ENCODE assay signal across 11 cellular contexts in genomic region chr1:21898326-21899155, GRCh38. TPM values are rescaled to one million over a fixed set of nuclear protein-coding genes. Genes with fewer than 3 reads are reported as not detected.
DNase-seq lines count a peak whose midpoint lies in the region; ATAC-seq and TF ChIP-seq lines count a peak whose summit lies in the region.
"Had no signal": no experiment of that assay in that cellular context is flagged by ENCODE, and none has a peak within 500 bp of the region (broad histone marks: within the 10 kb centered on the region; RNA-seq: fewer than 3 reads in every experiment).

No MANE protein-coding gene starts in this region.

- POLR2A ChIA-PET in HEK293 (lab: Yijun Ruan, JAX) = no interaction called here
- POLR2A ChIA-PET in T-cell (lab: Charles Lee) = no interaction called here

- H3K9me3 Mint-ChIP-seq in T-cell = no peaks in the 10 kb centered on the region
- no peaks in the 10 kb centered on the region for H3K9me3 Mint-ChIP-seq in stimulated activated naive CD8-positive, alpha-beta T cell treated with anti-CD3 and anti-CD28 coated beads, Interleukin-15, amount 100 ng/mL, for 72 hours
- H3K9me3 Mint-ChIP-seq: memory B cell had no signal

- DNase-seq in esophagus muscularis mucosa (ENCODE audit: extremely low spot score) (no peak), thoracic aorta (ENCODE audit: low spot score) (no peak), NOMO-1 (lab: John Stamatoyannopoulos, UW; ENCODE audit: unreplicated experiment in 2 of 2) (no peak), T-cell (no peak), GM19240 (ENCODE audit: insufficient read length, low spot score) (no peak)
- no peak for DNase-seq in stimulated activated naive CD8-positive, alpha-beta T cell treated with anti-CD3 and anti-CD28 coated beads, Interleukin-15, amount 100 ng/mL, for 72 hours
- DNase-seq: colonic mucosa, NCI-H187 treated with DMSO at 0.1 percent for 48 hours had no signal

- no peak overlapping the region for H3K9ac ChIP-seq in muscle layer of colon (ENCODE audit: low read length)

- no peak for TF ChIP-seq CTCF in HEK293 (tag by site-specific recombination; IDR thresholded peaks at IDR 0.05)
- no peak for TF ChIP-seq CTCF in esophagus muscularis mucosa (IDR thresholded peaks at IDR 0.05)
- TF ChIP-seq CTCF in thoracic aorta (IDR thresholded peaks at IDR 0.05) = peak; percentile 14

- WGBS in esophagus muscularis mucosa = 58% methylated on average over 16 of the region's 16 CpGs

- ATAC-seq in thoracic aorta (ENCODE audit: insufficient number of reproducible peaks, low FRiP score, low read depth) (no peak), T-cell (replicated peaks in 1 of 4) (no peak)
- ATAC-seq in stimulated activated naive CD8-positive, alpha-beta T cell treated with anti-CD3 and anti-CD28 coated beads, Interleukin-15, amount 100 ng/mL, for 72 hours = no peak

- TF ChIP-seq POLR2A in esophagus muscularis mucosa (IDR thresholded peaks at IDR 0.05; ENCODE audit: low read depth) = no peak

- H3K4me3 Mint-ChIP-seq in T-cell = no peak overlapping the region
- no peak overlapping the region for H3K4me3 Mint-ChIP-seq in stimulated activated naive CD8-positive, alpha-beta T cell treated with anti-CD3 and anti-CD28 coated beads, Interleukin-15, amount 100 ng/mL, for 72 hours
- H3K4me3 Mint-ChIP-seq: memory B cell had no signal

- H3K9me3 ChIP-seq in HEK293 (ENCODE audit: control insufficient read depth, insufficient read depth, low read depth, low read length) = no peaks in the 10 kb centered on the region
- no peaks in the 10 kb centered on the region for H3K9me3 ChIP-seq in esophagus muscularis mucosa
- no peaks in the 10 kb centered on the region for H3K9me3 ChIP-seq in muscle layer of colon (ENCODE audit: low read length)
- no peaks in the 10 kb centered on the region for H3K9me3 ChIP-seq in thoracic aorta
- H3K9me3 ChIP-seq: colonic mucosa had no signal

- H3K27ac Mint-ChIP-seq in T-cell = no peak overlapping the region
- H3K27ac Mint-ChIP-seq in stimulated activated naive CD8-positive, alpha-beta T cell treated with anti-CD3 and anti-CD28 coated beads, Interleukin-15, amount 100 ng/mL, for 72 hours = peak overlapping the region in 1 of 2 donors; percentile 91
- H3K27ac Mint-ChIP-seq: memory B cell had no signal

- H3K36me3 ChIP-seq in HEK293 (ENCODE audit: control insufficient read depth in 2 of 2, insufficient read depth in 1 of 2, low read length in 2 of 2) (peaks cover 0 to 20% of the 10 kb centered on the region in 2 experiments; a peak in 1 of 3 replicates), esophagus muscularis mucosa (peaks cover 0 to 37% (median 27%) of the 10 kb centered on the region in 4 donors), muscle layer of colon (ENCODE audit: insufficient read depth, low read length) (peaks cover 38% of the 10 kb centered on the region), thoracic aorta (peaks cover 19% of the 10 kb centered on the region)
- H3K36me3 ChIP-seq: colonic mucosa had no signal

- no peak overlapping the region for H3K4me3 ChIP-seq in HEK293 (ENCODE audit: low read depth, low read length)
- H3K4me3 ChIP-seq in esophagus muscularis mucosa = no peak overlapping the region
- H3K4me3 ChIP-seq in muscle layer of colon (ENCODE audit: low read depth in 1 of 2, low read length in 2 of 2) = no peak overlapping the region
- H3K4me3 ChIP-seq in thoracic aorta = no peak overlapping the region
- H3K4me3 ChIP-seq: colonic mucosa had no signal

- no peaks in the 10 kb centered on the region for H3K27me3 ChIP-seq in esophagus muscularis mucosa
- no peaks in the 10 kb centered on the region for H3K27me3 ChIP-seq in muscle layer of colon (ENCODE audit: control insufficient read depth in 1 of 2, insufficient read depth in 2 of 2, low read length in 2 of 2)
- no peaks in the 10 kb centered on the region for H3K27me3 ChIP-seq in thoracic aorta (replicated peaks; ENCODE audit: insufficient read depth)
- H3K27me3 ChIP-seq: colonic mucosa had no signal

- H3K4me1 Mint-ChIP-seq in T-cell = peaks cover 4 to 5% (median 5%) of the 10 kb centered on the region in 3 donors
- H3K4me1 Mint-ChIP-seq in stimulated activated naive CD8-positive, alpha-beta T cell treated with anti-CD3 and anti-CD28 coated beads, Interleukin-15, amount 100 ng/mL, for 72 hours = peaks cover 10% of the 10 kb centered on the region
- H3K4me1 Mint-ChIP-seq: memory B cell had no signal

- H3K27ac ChIP-seq in HEK293 (ENCODE audit: extremely low read depth, low read depth, low read length) (no peak overlapping the region), esophagus muscularis mucosa (replicated peaks in 1 of 4) (peak overlapping the region; percentile 93 to 99 (median 98)), muscle layer of colon (ENCODE audit: low read depth, low read length) (peak overlapping the region; percentile 55), thoracic aorta (peak overlapping the region; percentile 99)

- no peaks in the 10 kb centered on the region for H3K27me3 Mint-ChIP-seq in T-cell
- no peaks in the 10 kb centered on the region for H3K27me3 Mint-ChIP-seq in stimulated activated naive CD8-positive, alpha-beta T cell treated with anti-CD3 and anti-CD28 coated beads, Interleukin-15, amount 100 ng/mL, for 72 hours

- H3K36me3 Mint-ChIP-seq in T-cell = no peaks in the 10 kb centered on the region
- H3K36me3 Mint-ChIP-seq: memory B cell had no signal

- no peak for TF ChIP-seq EP300 in esophagus muscularis mucosa (IDR thresholded peaks at IDR 0.05)

- intact Hi-C loops in esophagus muscularis mucosa (cut with DNase I) = no loop called here

- CTCF ChIA-PET in HEK293 (lab: Yijun Ruan, JAX) (no interaction called here), T-cell (lab: Charles Lee) (no interaction called here)

- H3K4me1 ChIP-seq in HEK293 (ENCODE audit: control insufficient read depth, insufficient read depth, low read length) = no peaks in the 10 kb centered on the region
- H3K4me1 ChIP-seq in esophagus muscularis mucosa = peaks cover 100% of the 10 kb centered on the region in 4 donors
- H3K4me1 ChIP-seq in muscle layer of colon (ENCODE audit: insufficient read depth, low read length) = peaks cover 98% of the 10 kb centered on the region
- peaks cover 75 to 99% of the 10 kb centered on the region in 2 donors for H3K4me1 ChIP-seq in thoracic aorta (ENCODE audit: control insufficient read depth in 1 of 2, low read depth in 2 of 2)

TF ChIP-seq in HEK293, 187 proteins besides CTCF, POLR2A, EP300 and RAD21:
- no peak for TF ChIP-seq ZNF292 (tag by site-specific recombination; IDR thresholded peaks at IDR 0.05; ENCODE audit: borderline replicate concordance, low read depth)
- no peak for TF ChIP-seq EGR2 (tag by site-specific recombination; IDR thresholded peaks at IDR 0.05; ENCODE audit: low read depth)
- TF ChIP-seq ZBTB20 (tag by site-specific recombination; IDR thresholded peaks at IDR 0.05) = 0 out of 2 replicates have a peak, but pooled peaks have one; percentile 22

RNA-seq across cellular contexts. Expression of gene HSPG2, which starts 38.6 kb away (rescaled TPM):
- 1,000 to 10,000 TPM in 1 of 4 donors, 100 to 1,000 TPM in 3; 414 to 1,199 (median 595) TPM for total RNA-seq in esophagus muscularis mucosa
- total RNA-seq in thoracic aorta = 100 to 1,000 TPM; 684 to 846 TPM
- 1 to 10 TPM; 4.4 to 9.3 (median 7.9) TPM for total RNA-seq in T-cell

Comparison
In these comparisons a context has a peak if more than half of its experiments do, and no peak if none do; other contexts are left out.
1. RNA of gene HSPG2, which starts 38.6 kb away (total RNA-seq): 684 to 846 TPM in thoracic aorta and 414 to 1,199 TPM in esophagus muscularis mucosa; 4.4 to 9.3 TPM in T-cell; every median in the first group is over 10 times any median in the second.